8 cellular contexts compared by ENCODE assay signal in genomic region chr19:49689133-49690072, GRCh38. TPM values are rescaled to one million over a fixed set of nuclear protein-coding genes. Genes with fewer than 3 reads are reported as not detected.
DNase-seq lines count a peak whose midpoint lies in the region; ATAC-seq and TF ChIP-seq lines count a peak whose summit lies in the region.

ADM5 (plus strand) TSS chr19:49689594; CDS start chr19:49689838, 244 bp downstream.

- peak within 1 kb of the TSS in 6 of 11 experiments; percentile 33 to 77 (median 59); a peak in 9 of 22 replicates for H3K27ac ChIP-seq in BLaER1 treated with 17β-estradiol and CSF1 and Interleukin-3, amounts not matched to agents 10 nM and 100 nM
- no peak within 1 kb of the TSS for H3K27ac ChIP-seq in KMS-11
- H3K27ac ChIP-seq in uterus, result peak within 1 kb of the TSS; percentile 71 to 77

- peak; percentile 66 for DNase-seq in activated CD4-positive, alpha-beta T cell treated with anti-CD3 and anti-CD28 coated beads for 48 hours
- DNase-seq in epithelial cell of esophagus (ENCODE audit: low read depth) (peak; percentile 53), naive B cell (no peak), uterus (peak in 1 of 2 donors; percentile 63)

- TF ChIP-seq POLR2A in uterus (IDR thresholded peaks at IDR 0.05), result no peak

- no peaks in the 10 kb centered on the region for H3K9me3 ChIP-seq in BLaER1 treated with 17β-estradiol and CSF1 and Interleukin-3, amounts not matched to agents 10 nM and 100 nM (replicated peaks in 1 of 11)
- no peaks in the 10 kb centered on the region for H3K9me3 ChIP-seq in uterus

- H3K9me3 Mint-ChIP-seq in naive B cell, result peaks cover 0 to 3% (median 0%) of the 10 kb centered on the region in 7 donors

- peaks cover 20 to 40% (median 38%) of the 10 kb centered on the region in 3 donors for H3K27me3 Mint-ChIP-seq in naive B cell

- peak; percentile 57 to 59 for ATAC-seq in naive B cell (ENCODE audit: low read depth in 2 of 2)
- ATAC-seq in GM21619 (IDR thresholded peaks at IDR 0.05; ENCODE audit: unreplicated experiment), result no peak
- no peak for ATAC-seq in HG03442 (IDR thresholded peaks at IDR 0.05; ENCODE audit: unreplicated experiment)

- intact Hi-C loops in uterus (cut with DNase I; ENCODE audit: low total_unique reads), result no loop called here

- peaks cover 21 to 35% (median 30%) of the 10 kb centered on the region in 11 experiments for H3K27me3 ChIP-seq in BLaER1 treated with 17β-estradiol and CSF1 and Interleukin-3, amounts not matched to agents 10 nM and 100 nM
- H3K27me3 ChIP-seq in KMS-11 (ENCODE audit: insufficient read depth, low read depth), result no peaks in the 10 kb centered on the region
- H3K27me3 ChIP-seq in uterus, result no peaks in the 10 kb centered on the region

- peak within 1 kb of the TSS in 9 of 11 experiments; percentile 10 to 66 (median 42); a peak in 13 of 22 replicates for H3K9ac ChIP-seq in BLaER1 treated with 17β-estradiol and CSF1 and Interleukin-3, amounts not matched to agents 10 nM and 100 nM
- H3K9ac ChIP-seq in KMS-11, result no peak within 1 kb of the TSS

- peaks cover 18 to 57% (median 49%) of the 10 kb centered on the region in 11 experiments for H3K36me3 ChIP-seq in BLaER1 treated with 17β-estradiol and CSF1 and Interleukin-3, amounts not matched to agents 10 nM and 100 nM
- H3K36me3 ChIP-seq in KMS-11 (ENCODE audit: insufficient read depth), result no peaks in the 10 kb centered on the region; the same call in 1 of the 2 replicates
- H3K36me3 ChIP-seq in uterus, result no peaks in the 10 kb centered on the region

- peaks cover 0 to 27% of the 10 kb centered on the region in 2 donors for H3K36me3 Mint-ChIP-seq in naive B cell

- peak within 1 kb of the TSS; percentile 42 for H2AFZ ChIP-seq in KMS-11 (ENCODE audit: low read depth)

- H3K4me2 ChIP-seq in BLaER1 treated with 17β-estradiol and CSF1 and Interleukin-3, amounts not matched to agents 10 nM and 100 nM, result peak within 1 kb of the TSS; percentile 68 to 95 (median 89)
- H3K4me2 ChIP-seq in KMS-11, result peak within 1 kb of the TSS; percentile 43; the same call in 1 of the 2 replicates

- peaks cover 19 to 25% (median 23%) of the 10 kb centered on the region in 3 donors for H3K4me1 Mint-ChIP-seq in naive B cell

- peak within 1 kb of the TSS; percentile 56 to 95 (median 88) for H3K4me3 Mint-ChIP-seq in naive B cell

- H3K79me2 ChIP-seq in KMS-11 (ENCODE audit: insufficient read depth, low read depth), result no peaks in the 10 kb centered on the region

- H3K27ac Mint-ChIP-seq in naive B cell, result peak within 1 kb of the TSS in 2 of 6 donors; percentile 16 to 34

- H3K4me1 ChIP-seq in BLaER1 treated with 17β-estradiol and CSF1 and Interleukin-3, amounts not matched to agents 10 nM and 100 nM, result peaks cover 37 to 75% (median 56%) of the 10 kb centered on the region in 10 experiments
- H3K4me1 ChIP-seq in KMS-11 (ENCODE audit: low read depth, poor library complexity, severe bottlenecking) (no peaks in the 10 kb centered on the region), uterus (peaks cover 0 to 7% of the 10 kb centered on the region in 2 donors)

- TF ChIP-seq CTCF in KMS-11 (conservative IDR thresholded peaks at IDR 0.05; ENCODE audit: low read depth, low read length) (peak; percentile 54; the same call in 1 of the 2 replicates), epithelial cell of esophagus (IDR thresholded peaks at IDR 0.05; ENCODE audit: insufficient read depth, low read depth, low read length, missing control alignments) (peak; percentile 65), uterus (IDR thresholded peaks at IDR 0.05) (peak; percentile 39 to 64 (median 49))

- peaks cover 0 to 62% (median 54%) of the 10 kb centered on the region in 11 experiments; a peak in 19 of 22 replicates for H4K20me1 ChIP-seq in BLaER1 treated with 17β-estradiol and CSF1 and Interleukin-3, amounts not matched to agents 10 nM and 100 nM
- no peaks in the 10 kb centered on the region for H4K20me1 ChIP-seq in KMS-11 (ENCODE audit: insufficient read depth)

- peak within 1 kb of the TSS in 8 of 10 experiments; percentile 27 to 65 (median 46); a peak in 11 of 20 replicates for H3K4me3 ChIP-seq in BLaER1 treated with 17β-estradiol and CSF1 and Interleukin-3, amounts not matched to agents 10 nM and 100 nM
- H3K4me3 ChIP-seq in KMS-11 (IDR thresholded peaks at IDR 0.05; ENCODE audit: insufficient read depth, low read depth, low read length) (no peak within 1 kb of the TSS), epithelial cell of esophagus (ENCODE audit: low read length) (peak within 1 kb of the TSS; percentile 57), uterus (peak within 1 kb of the TSS; percentile 39 to 44)

RNA-seq across cellular contexts. Expression of gene ADM5, which starts in this region (rescaled TPM):
- polyA plus RNA-seq in naive B cell (ENCODE audit: low read depth in 6 of 6), result under 1 TPM in 4 of 6 donors, not detected in 2; 0.19 to 0.47 (median 0.26) TPM
- total RNA-seq in uterus, result 1 to 10 TPM in 3 of 4 donors, not detected in 1; 1.3 to 6.0 (median 1.5) TPM

Comparison
In these comparisons a context has a peak if more than half of its experiments do, and no peak if none do; other contexts are left out.
1. Peak in ATAC-seq in naive B cell; RNA of the gene not detected or under 1 TPM.